In the genomic region with DNA sequence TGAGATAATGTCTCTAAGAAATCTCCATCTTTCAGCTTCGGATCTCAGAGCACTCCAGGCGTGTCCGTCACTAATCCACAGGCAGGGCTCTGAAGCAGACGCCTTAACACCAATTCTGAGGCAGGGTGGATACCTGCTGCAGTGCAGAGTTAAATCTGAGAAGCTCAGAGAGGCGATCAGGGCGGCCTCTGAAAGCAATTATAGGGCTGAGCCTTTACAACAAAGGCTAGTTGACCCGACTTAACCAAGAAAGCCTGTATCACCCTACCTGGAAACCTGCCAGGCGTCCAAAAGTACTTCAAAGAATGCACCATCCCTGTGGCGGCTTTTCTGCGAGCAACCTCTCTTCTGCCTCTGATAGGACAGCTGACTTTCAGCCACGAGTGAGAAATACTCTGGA, we compare ENCODE assay signal across 28 cellular contexts.
DNase-seq lines count a peak whose midpoint lies in the region; ATAC-seq, FAIRE-seq and TF ChIP-seq lines count a peak whose summit lies in the region.
"Had no signal": no experiment of that assay in that cellular context is flagged by ENCODE, and none has a peak within 500 bp of the region (broad histone marks: within the 10 kb centered on the region; RNA-seq: fewer than 3 reads in every experiment).

No MANE protein-coding gene starts in this region.

- TF ChIP-seq RAD21 in K562 (CRISPR knock-in tag; conservative IDR thresholded peaks at IDR 0.05 in 1 of 2, IDR thresholded peaks at IDR 0.05 in 1 of 2) = no peak

- H4K20me1 ChIP-seq in K562 (replicated peaks; ENCODE audit: control insufficient read depth, insufficient read depth, low read length) = no peaks in the 10 kb centered on the region
- H4K20me1 ChIP-seq: BLaER1 treated with 17β-estradiol and CSF1 and Interleukin-3, amounts not matched to agents 10 nM and 100 nM had no signal

- no peaks in the 10 kb centered on the region for H3K79me2 ChIP-seq in K562 (ENCODE audit: control insufficient read depth, insufficient read depth, low read length)

- H3K36me3 ChIP-seq in K562 (ENCODE audit: control insufficient read depth, insufficient read depth, low read length) (no peaks in the 10 kb centered on the region), thyroid gland (no peaks in the 10 kb centered on the region)
- H3K36me3 ChIP-seq: BLaER1 treated with 17β-estradiol and CSF1 and Interleukin-3, amounts not matched to agents 10 nM and 100 nM; left ventricle myocardium inferior; Peyer's patch; right atrium auricular region; thoracic aorta had no signal

- TF ChIP-seq EP300 in K562 (IDR thresholded peaks at IDR 0.05; ENCODE audit: low read length) = no peak

- FAIRE-seq in K562 (lab: Jason Lieb, UNC) = peak; percentile 51

- CTCF ChIA-PET in K562 (lab: Yijun Ruan, JAX; ENCODE audit: low intra/inter-chr PET ratio) = no interaction called here

- no peak overlapping the region for H3K9ac ChIP-seq in K562 (ENCODE audit: insufficient read depth in 1 of 2, low read depth in 2 of 2, low read length in 2 of 2)
- H3K9ac ChIP-seq: BLaER1 treated with 17β-estradiol and CSF1 and Interleukin-3, amounts not matched to agents 10 nM and 100 nM; GM23248 had no signal

- H3K4me2 ChIP-seq in K562 (ENCODE audit: insufficient read depth, low read length) = no peak overlapping the region
- H3K4me2 ChIP-seq: BLaER1 treated with 17β-estradiol and CSF1 and Interleukin-3, amounts not matched to agents 10 nM and 100 nM had no signal

- H3K9me3 Mint-ChIP-seq in mesothelial cell of epicardium = peaks cover 17% of the 10 kb centered on the region
- H3K9me3 Mint-ChIP-seq: dendritic cell treated with granulocyte-macrophage colony-stimulating factor and Interleukin-4, amounts not matched to agents 40 ng/mL and 50 ng/mL, for 4 days had no signal

- H3K4me1 Mint-ChIP-seq in mesothelial cell of epicardium = peaks cover 13% of the 10 kb centered on the region
- H3K4me1 Mint-ChIP-seq: activated naive CD4-positive, alpha-beta T cell treated with anti-CD3 and anti-CD28 coated beads, Interleukin-2, amount 10 ng/mL, durations not matched to agents 7 days and 5 days; brain had no signal

- no TSS peak for BruUV-seq in K562 (replicated peaks; lab: Mats Ljungman, UMichigan)

- no peak overlapping the region for H3K27ac ChIP-seq in K562 (ENCODE audit: extremely low read depth, low read depth, low read length)
- no peak overlapping the region for H3K27ac ChIP-seq in thyroid gland
- H3K27ac ChIP-seq: BLaER1 treated with 17β-estradiol and CSF1 and Interleukin-3, amounts not matched to agents 10 nM and 100 nM; GM23248; left ventricle myocardium inferior; Peyer's patch; right atrium auricular region; thoracic aorta had no signal

- 0% methylated on average over 11 of the region's 11 CpGs for WGBS in K562 (ENCODE audit: insufficient coverage, low coverage, missing lambda C conversion rate)
- WGBS in thyroid gland, 2 donors = 21 to 24% methylated on average over 9 to 11 of the region's 11 CpGs

- no peak overlapping the region for H3K4me3 Mint-ChIP-seq in mesothelial cell of epicardium
- H3K4me3 Mint-ChIP-seq: activated CD4-positive, alpha-beta memory T cell treated with anti-CD3 and anti-CD28 coated beads for 36 hours; activated naive CD4-positive, alpha-beta T cell treated with anti-CD3 and anti-CD28 coated beads, Interleukin-2, amount 10 ng/mL, durations not matched to agents 7 days and 5 days; brain; dendritic cell treated with granulocyte-macrophage colony-stimulating factor and Interleukin-4, amounts not matched to agents 40 ng/mL and 50 ng/mL, for 4 days; stimulated activated naive CD8-positive, alpha-beta T cell treated with anti-CD3 and anti-CD28 coated beads, Interleukin-15, Interleukin-2, amounts not matched to agents 100 ng/mL and 50 ng/mL, for 24 hours; T-helper 2 cell treated with Interferon-gamma antibody and Interleukin-4, amounts not matched to agents 5 μg/mL and 100 μg/mL, for 36 hours had no signal

- H3K27me3 ChIP-seq in K562 (ENCODE audit: control insufficient read depth in 2 of 2, insufficient read depth in 2 of 2, low read length in 2 of 2) = peaks cover 0 to 4% of the 10 kb centered on the region in 2 experiments; a peak in 1 of 5 replicates
- H3K27me3 ChIP-seq in thyroid gland = no peaks in the 10 kb centered on the region
- H3K27me3 ChIP-seq: BLaER1 treated with 17β-estradiol and CSF1 and Interleukin-3, amounts not matched to agents 10 nM and 100 nM; Peyer's patch; right atrium auricular region had no signal

- H3K4me1 ChIP-seq in K562 (replicated peaks in 1 of 2; ENCODE audit: control insufficient read depth in 2 of 2, insufficient read depth in 2 of 2, low read length in 2 of 2) = peaks cover 0 to 2% of the 10 kb centered on the region in 2 experiments; a peak in 3 of 5 replicates
- no peaks in the 10 kb centered on the region for H3K4me1 ChIP-seq in thyroid gland
- H3K4me1 ChIP-seq: BLaER1 treated with 17β-estradiol and CSF1 and Interleukin-3, amounts not matched to agents 10 nM and 100 nM; left ventricle myocardium inferior; Peyer's patch; right atrium auricular region had no signal

- no peaks in the 10 kb centered on the region for H3K9me1 ChIP-seq in K562 (ENCODE audit: control insufficient read depth, insufficient read depth, low read length)

- H3K9me3 ChIP-seq in K562 (replicated peaks; ENCODE audit: control insufficient read depth, insufficient read depth, low read depth, low read length) (no peaks in the 10 kb centered on the region), thyroid gland (no peaks in the 10 kb centered on the region)
- H3K9me3 ChIP-seq: Peyer's patch, thoracic aorta had no signal

- peaks cover 4% of the 10 kb centered on the region for H3K36me3 Mint-ChIP-seq in mesothelial cell of epicardium
- H3K36me3 Mint-ChIP-seq: activated naive CD4-positive, alpha-beta T cell treated with anti-CD3 and anti-CD28 coated beads, Interleukin-2, amount 10 ng/mL, durations not matched to agents 7 days and 5 days; brain had no signal

- in situ Hi-C loops in K562 (cut with MboI) = no loop called here

- H2AFZ ChIP-seq in K562 (ENCODE audit: low read depth, low read length) = no peak overlapping the region
- H2AFZ ChIP-seq: GM23248 had no signal

- no peak overlapping the region for H3K27ac Mint-ChIP-seq in mesothelial cell of epicardium
- H3K27ac Mint-ChIP-seq: activated CD4-positive, alpha-beta memory T cell treated with anti-CD3 and anti-CD28 coated beads for 36 hours; activated naive CD4-positive, alpha-beta T cell treated with anti-CD3 and anti-CD28 coated beads, Interleukin-2, amount 10 ng/mL, durations not matched to agents 7 days and 5 days; brain; dendritic cell treated with granulocyte-macrophage colony-stimulating factor and Interleukin-4, amounts not matched to agents 40 ng/mL and 50 ng/mL, for 4 days; stimulated activated naive CD8-positive, alpha-beta T cell treated with anti-CD3 and anti-CD28 coated beads, Interleukin-15, Interleukin-2, amounts not matched to agents 100 ng/mL and 50 ng/mL, for 24 hours; T-helper 2 cell treated with Interferon-gamma antibody and Interleukin-4, amounts not matched to agents 5 μg/mL and 100 μg/mL, for 36 hours had no signal

- H3K4me3 ChIP-seq in K562 (no peak overlapping the region), thyroid gland (replicated peaks in 1 of 3) (no peak overlapping the region)
- H3K4me3 ChIP-seq: BLaER1 treated with 17β-estradiol and CSF1 and Interleukin-3, amounts not matched to agents 10 nM and 100 nM; GM23248; left ventricle myocardium inferior; Peyer's patch; right atrium auricular region; thoracic aorta had no signal

- no peaks in the 10 kb centered on the region for H3K27me3 Mint-ChIP-seq in mesothelial cell of epicardium (ENCODE audit: low read depth)
- H3K27me3 Mint-ChIP-seq: activated naive CD4-positive, alpha-beta T cell treated with anti-CD3 and anti-CD28 coated beads, Interleukin-2, amount 10 ng/mL, durations not matched to agents 7 days and 5 days; stimulated activated naive CD8-positive, alpha-beta T cell treated with anti-CD3 and anti-CD28 coated beads, Interleukin-15, Interleukin-2, amounts not matched to agents 100 ng/mL and 50 ng/mL, for 24 hours had no signal

- TF ChIP-seq POLR2A in K562 (conservative IDR thresholded peaks at IDR 0.05) (no peak), thyroid gland (IDR thresholded peaks at IDR 0.05) (no peak)

- ATAC-seq in K562 = peak; percentile 55; the same call in 2 of the 3 replicates

- DNase-seq in ELF-1 (ENCODE audit: low read depth, low spot score) (peak; percentile 53), NCI-H460 (ENCODE audit: extremely low read depth, low read depth) (peak; percentile 67), K562 (ENCODE audit: extremely low read depth in 1 of 4, low spot score in 3 of 4) (peak; percentile 13 to 58 (median 22)), thyroid gland (peak; percentile 7 to 14), mesothelial cell of epicardium (ENCODE audit: low spot score in 2 of 2, unreplicated experiment in 2 of 2) (no peak), OCI-M1 (lab: John Stamatoyannopoulos, UW) (no peak), NCI-H2196 (lab: John Stamatoyannopoulos, UW; ENCODE audit: unreplicated experiment) (no peak)
- DNase-seq: activated CD4-positive, alpha-beta memory T cell treated with anti-CD3 and anti-CD28 coated beads for 36 hours; activated CD4-positive, alpha-beta T cell treated with anti-CD3 and anti-CD28 coated beads for 1 hour; activated naive CD4-positive, alpha-beta T cell treated with anti-CD3 and anti-CD28 coated beads, Interleukin-2, amount 10 ng/mL, durations not matched to agents 7 days and 5 days; left ventricle myocardium inferior; mesenchymal stem cell; MV-4-11; NCI-H146; NCI-H2107; NCI-H510A; Peyer's patch; SIG-M5; stimulated activated CD4-positive, alpha-beta T cell treated with anti-CD3 and anti-CD28 coated beads, Interleukin-1b, Interleukin-23, amount 100 ng/mL, for 48 hours; stimulated activated CD8-positive, alpha-beta memory T cell treated with anti-CD3 and anti-CD28 coated beads, Interleukin-4, amount 100 ng/mL, for 48 hours had no signal

- TF ChIP-seq CTCF in K562 (IDR thresholded peaks at IDR 0.05 in 2 of 3, conservative IDR thresholded peaks at IDR 0.05 in 1 of 3; ENCODE audit: insufficient read depth in 2 of 3, low read depth in 1 of 3, low read length in 3 of 3) (no peak), thyroid gland (IDR thresholded peaks at IDR 0.05) (no peak), mesothelial cell of epicardium (IDR thresholded peaks at IDR 0.05; ENCODE audit: unreplicated experiment) (no peak)

- intact Hi-C loops in K562 (cut with micrococcal nuclease) = no loop called here
- intact Hi-C loops in thyroid gland (cut with DNase I) = no loop called here

- POLR2A ChIA-PET in K562 (lab: Yijun Ruan, JAX) = interaction anchor here (0.7 to 1.0 kb wide), 2 partner anchors 15 to 22 kb away, joined by 3 read pairs; no protein-coding TSS in a partner anchor

TF ChIP-seq in K562, 482 proteins besides CTCF, POLR2A, EP300 and RAD21 (continues in another document):
- no peak for TF ChIP-seq ZBTB1 (CRISPR knock-in tag; IDR thresholded peaks at IDR 0.05; ENCODE audit: borderline replicate concordance, low read depth)

Comparison
In these comparisons a context has a peak if more than half of its experiments do, and no peak if none do; other contexts are left out.
1. DNase-seq: peak in ELF-1 (single experiment), NCI-H460 (single experiment), K562 (4 of 4) and thyroid gland (2 of 2); none in mesothelial cell of epicardium (0 of 2), OCI-M1 (single experiment) and NCI-H2196 (single experiment).